Comparison of ENCODE assay signal across 1 cellular context in the genomic region with DNA sequence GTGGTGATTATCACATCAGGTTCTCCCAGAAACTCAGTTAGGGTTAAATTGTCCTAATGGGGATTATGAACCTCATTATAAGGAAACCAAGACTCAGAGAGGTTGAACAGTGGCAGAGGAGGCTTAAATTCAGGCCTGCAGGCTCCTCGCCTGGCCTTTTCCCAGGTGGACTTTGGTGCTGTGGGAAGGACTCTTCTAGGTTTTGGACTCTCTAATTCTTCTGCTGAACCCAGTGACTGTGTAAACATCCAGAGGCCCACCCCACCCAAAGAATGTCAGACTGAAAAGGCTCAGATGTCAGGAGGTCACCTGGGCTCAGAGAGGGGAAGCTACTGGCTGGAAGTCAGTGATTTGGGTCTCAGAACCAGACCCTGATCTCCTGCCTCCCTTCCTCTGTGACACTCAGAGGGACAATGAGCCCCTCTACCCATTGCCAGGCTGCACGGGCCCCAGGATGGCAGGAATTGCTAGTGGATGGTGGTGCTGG.
TF ChIP-seq lines count a peak whose summit lies in the region.

No MANE protein-coding gene starts in this region.

TF ChIP-seq in HepG2, 621 proteins besides CTCF, POLR2A, EP300 and RAD21 (continues in another document):
- TF ChIP-seq, protein P1, sequence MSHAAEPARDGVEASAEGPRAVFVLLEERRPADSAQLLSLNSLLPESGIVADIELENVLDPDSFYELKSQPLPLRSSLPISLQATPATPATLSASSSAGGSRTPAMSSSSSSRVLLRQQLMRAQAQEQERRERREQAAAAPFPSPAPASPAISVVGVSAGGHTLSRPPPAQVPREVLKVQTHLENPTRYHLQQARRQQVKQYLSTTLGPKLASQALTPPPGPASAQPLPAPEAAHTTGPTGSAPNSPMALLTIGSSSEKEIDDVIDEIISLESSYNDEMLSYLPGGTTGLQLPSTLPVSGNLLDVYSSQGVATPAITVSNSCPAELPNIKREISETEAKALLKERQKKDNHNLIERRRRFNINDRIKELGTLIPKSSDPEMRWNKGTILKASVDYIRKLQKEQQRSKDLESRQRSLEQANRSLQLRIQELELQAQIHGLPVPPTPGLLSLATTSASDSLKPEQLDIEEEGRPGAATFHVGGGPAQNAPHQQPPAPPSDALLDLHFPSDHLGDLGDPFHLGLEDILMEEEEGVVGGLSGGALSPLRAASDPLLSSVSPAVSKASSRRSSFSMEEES (CRISPR knock-in tag; IDR thresholded peaks at IDR 0.05): no peak
- no peak for TF ChIP-seq ZNF382 (CRISPR knock-in tag; IDR thresholded peaks at IDR 0.05; ENCODE audit: borderline replicate concordance)
- TF ChIP-seq FLYWCH1 (CRISPR knock-in tag; IDR thresholded peaks at IDR 0.05): no peak
- no peak for TF ChIP-seq ZNF549 (CRISPR knock-in tag; IDR thresholded peaks at IDR 0.05)
- TF ChIP-seq NR2F6 (IDR thresholded peaks at IDR 0.05): peak; percentile 95
- TF ChIP-seq NR2F6 (CRISPR knock-in tag; IDR thresholded peaks at IDR 0.05): peak; percentile 97
- peak; percentile 90 for TF ChIP-seq SIX1 (CRISPR knock-in tag; IDR thresholded peaks at IDR 0.05; ENCODE audit: borderline replicate concordance)
- no peak for TF ChIP-seq CHCHD3 (CRISPR knock-in tag; IDR thresholded peaks at IDR 0.05)
- TF ChIP-seq ERF (CRISPR knock-in tag; IDR thresholded peaks at IDR 0.05): no peak
- peak; percentile 55; the same call in 1 of the 2 replicates for TF ChIP-seq ZNF292 (CRISPR knock-in tag; IDR thresholded peaks at IDR 0.05; ENCODE audit: borderline replicate concordance, low read depth)
- TF ChIP-seq, protein P2, sequence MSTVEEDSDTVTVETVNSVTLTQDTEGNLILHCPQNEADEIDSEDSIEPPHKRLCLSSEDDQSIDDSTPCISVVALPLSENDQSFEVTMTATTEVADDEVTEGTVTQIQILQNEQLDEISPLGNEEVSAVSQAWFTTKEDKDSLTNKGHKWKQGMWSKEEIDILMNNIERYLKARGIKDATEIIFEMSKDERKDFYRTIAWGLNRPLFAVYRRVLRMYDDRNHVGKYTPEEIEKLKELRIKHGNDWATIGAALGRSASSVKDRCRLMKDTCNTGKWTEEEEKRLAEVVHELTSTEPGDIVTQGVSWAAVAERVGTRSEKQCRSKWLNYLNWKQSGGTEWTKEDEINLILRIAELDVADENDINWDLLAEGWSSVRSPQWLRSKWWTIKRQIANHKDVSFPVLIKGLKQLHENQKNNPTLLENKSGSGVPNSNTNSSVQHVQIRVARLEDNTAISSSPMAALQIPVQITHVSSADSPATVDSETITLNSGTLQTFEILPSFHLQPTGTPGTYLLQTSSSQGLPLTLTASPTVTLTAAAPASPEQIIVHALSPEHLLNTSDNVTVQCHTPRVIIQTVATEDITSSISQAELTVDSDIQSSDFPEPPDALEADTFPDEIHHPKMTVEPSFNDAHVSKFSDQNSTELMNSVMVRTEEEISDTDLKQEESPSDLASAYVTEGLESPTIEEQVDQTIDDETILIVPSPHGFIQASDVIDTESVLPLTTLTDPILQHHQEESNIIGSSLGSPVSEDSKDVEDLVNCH (CRISPR knock-in tag; IDR thresholded peaks at IDR 0.05): no peak
- TF ChIP-seq, protein P3, sequence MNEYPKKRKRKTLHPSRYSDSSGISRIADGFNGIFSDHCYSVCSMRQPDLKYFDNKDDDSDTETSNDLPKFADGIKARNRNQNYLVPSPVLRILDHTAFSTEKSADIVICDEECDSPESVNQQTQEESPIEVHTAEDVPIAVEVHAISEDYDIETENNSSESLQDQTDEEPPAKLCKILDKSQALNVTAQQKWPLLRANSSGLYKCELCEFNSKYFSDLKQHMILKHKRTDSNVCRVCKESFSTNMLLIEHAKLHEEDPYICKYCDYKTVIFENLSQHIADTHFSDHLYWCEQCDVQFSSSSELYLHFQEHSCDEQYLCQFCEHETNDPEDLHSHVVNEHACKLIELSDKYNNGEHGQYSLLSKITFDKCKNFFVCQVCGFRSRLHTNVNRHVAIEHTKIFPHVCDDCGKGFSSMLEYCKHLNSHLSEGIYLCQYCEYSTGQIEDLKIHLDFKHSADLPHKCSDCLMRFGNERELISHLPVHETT (CRISPR knock-in tag; conservative IDR thresholded peaks at IDR 0.05): no peak
- TF ChIP-seq ZBTB3 (CRISPR knock-in tag; IDR thresholded peaks at IDR 0.05; ENCODE audit: borderline replicate concordance, low read depth): no peak; the same call in 1 of the 2 replicates
- TF ChIP-seq RFX1 (IDR thresholded peaks at IDR 0.05): no peak
- no peak for TF ChIP-seq STAG1 (CRISPR knock-in tag; IDR thresholded peaks at IDR 0.05)
- no peak for TF ChIP-seq ZNF503 (CRISPR knock-in tag; IDR thresholded peaks at IDR 0.05)
- no peak for TF ChIP-seq ZNF841 (CRISPR knock-in tag; IDR thresholded peaks at IDR 0.05; ENCODE audit: borderline replicate concordance)
- TF ChIP-seq MAF1 (CRISPR knock-in tag; IDR thresholded peaks at IDR 0.05; ENCODE audit: borderline replicate concordance): no peak
- 0 out of 2 replicates have a peak, but pooled peaks have one; percentile 56 for TF ChIP-seq MIXL1 (CRISPR knock-in tag; IDR thresholded peaks at IDR 0.05)
- no peak for TF ChIP-seq ZNF407 (CRISPR knock-in tag; IDR thresholded peaks at IDR 0.05; ENCODE audit: not compliant biosample characterization)
- 0 out of 2 replicates have a peak, but pooled peaks have one; percentile 39 for TF ChIP-seq ZNF317 (CRISPR knock-in tag; IDR thresholded peaks at IDR 0.05)
- peak; percentile 37; the same call in 1 of the 2 replicates for TF ChIP-seq MAZ (IDR thresholded peaks at IDR 0.05; ENCODE audit: borderline replicate concordance, low read depth, low read length)
- no peak for TF ChIP-seq MAZ (CRISPR knock-in tag; IDR thresholded peaks at IDR 0.05; ENCODE audit: low read depth)
- TF ChIP-seq, protein P4, sequence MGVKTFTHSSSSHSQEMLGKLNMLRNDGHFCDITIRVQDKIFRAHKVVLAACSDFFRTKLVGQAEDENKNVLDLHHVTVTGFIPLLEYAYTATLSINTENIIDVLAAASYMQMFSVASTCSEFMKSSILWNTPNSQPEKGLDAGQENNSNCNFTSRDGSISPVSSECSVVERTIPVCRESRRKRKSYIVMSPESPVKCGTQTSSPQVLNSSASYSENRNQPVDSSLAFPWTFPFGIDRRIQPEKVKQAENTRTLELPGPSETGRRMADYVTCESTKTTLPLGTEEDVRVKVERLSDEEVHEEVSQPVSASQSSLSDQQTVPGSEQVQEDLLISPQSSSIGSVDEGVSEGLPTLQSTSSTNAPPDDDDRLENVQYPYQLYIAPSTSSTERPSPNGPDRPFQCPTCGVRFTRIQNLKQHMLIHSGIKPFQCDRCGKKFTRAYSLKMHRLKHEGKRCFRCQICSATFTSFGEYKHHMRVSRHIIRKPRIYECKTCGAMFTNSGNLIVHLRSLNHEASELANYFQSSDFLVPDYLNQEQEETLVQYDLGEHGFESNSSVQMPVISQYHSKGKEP (CRISPR knock-in tag; IDR thresholded peaks at IDR 0.05): no peak
- TF ChIP-seq ZNF121 (CRISPR knock-in tag; IDR thresholded peaks at IDR 0.05): no peak
- TF ChIP-seq MZF1 (CRISPR knock-in tag; IDR thresholded peaks at IDR 0.05; ENCODE audit: borderline replicate concordance): no peak
- TF ChIP-seq PATZ1 (CRISPR knock-in tag; IDR thresholded peaks at IDR 0.05): peak; percentile 90
- TF ChIP-seq, protein P5, sequence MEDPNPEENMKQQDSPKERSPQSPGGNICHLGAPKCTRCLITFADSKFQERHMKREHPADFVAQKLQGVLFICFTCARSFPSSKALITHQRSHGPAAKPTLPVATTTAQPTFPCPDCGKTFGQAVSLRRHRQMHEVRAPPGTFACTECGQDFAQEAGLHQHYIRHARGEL (CRISPR knock-in tag; IDR thresholded peaks at IDR 0.05): no peak
- no peak for TF ChIP-seq ZNF879 (CRISPR knock-in tag; IDR thresholded peaks at IDR 0.05)
- no peak for TF ChIP-seq GTF3A (CRISPR knock-in tag; conservative IDR thresholded peaks at IDR 0.05)
- peak; percentile 88 for TF ChIP-seq HNF4G (IDR thresholded peaks at IDR 0.05; ENCODE audit: borderline replicate concordance, low read depth, low read length)
- peak; percentile 91; the same call in 1 of the 2 replicates for TF ChIP-seq HNF4G (CRISPR knock-in tag; IDR thresholded peaks at IDR 0.05; ENCODE audit: borderline replicate concordance, low read depth)
- TF ChIP-seq FOXC1 (CRISPR knock-in tag; IDR thresholded peaks at IDR 0.05; ENCODE audit: borderline replicate concordance): no peak; the same call in 1 of the 2 replicates
- no peak for TF ChIP-seq SAFB2 (CRISPR knock-in tag; IDR thresholded peaks at IDR 0.05; ENCODE audit: borderline replicate concordance, low read depth)
- TF ChIP-seq ZNF256 (CRISPR knock-in tag; conservative IDR thresholded peaks at IDR 0.05): no peak
- TF ChIP-seq ZNF883 (CRISPR knock-in tag; IDR thresholded peaks at IDR 0.05; ENCODE audit: not compliant biosample characterization): no peak
- 0 out of 2 replicates have a peak, but pooled peaks have one; percentile 29 for TF ChIP-seq LCORL (IDR thresholded peaks at IDR 0.05)
- peak; percentile 96 for TF ChIP-seq LCORL (CRISPR knock-in tag; IDR thresholded peaks at IDR 0.05)
- TF ChIP-seq SSRP1 (CRISPR knock-in tag; IDR thresholded peaks at IDR 0.05): 0 out of 2 replicates have a peak, but pooled peaks have one; percentile 31
- peak; percentile 44; the same call in 1 of the 2 replicates for TF ChIP-seq IRF2 (CRISPR knock-in tag; IDR thresholded peaks at IDR 0.05)
